ENCODE assay signal across 14 cellular contexts in the genomic region with DNA sequence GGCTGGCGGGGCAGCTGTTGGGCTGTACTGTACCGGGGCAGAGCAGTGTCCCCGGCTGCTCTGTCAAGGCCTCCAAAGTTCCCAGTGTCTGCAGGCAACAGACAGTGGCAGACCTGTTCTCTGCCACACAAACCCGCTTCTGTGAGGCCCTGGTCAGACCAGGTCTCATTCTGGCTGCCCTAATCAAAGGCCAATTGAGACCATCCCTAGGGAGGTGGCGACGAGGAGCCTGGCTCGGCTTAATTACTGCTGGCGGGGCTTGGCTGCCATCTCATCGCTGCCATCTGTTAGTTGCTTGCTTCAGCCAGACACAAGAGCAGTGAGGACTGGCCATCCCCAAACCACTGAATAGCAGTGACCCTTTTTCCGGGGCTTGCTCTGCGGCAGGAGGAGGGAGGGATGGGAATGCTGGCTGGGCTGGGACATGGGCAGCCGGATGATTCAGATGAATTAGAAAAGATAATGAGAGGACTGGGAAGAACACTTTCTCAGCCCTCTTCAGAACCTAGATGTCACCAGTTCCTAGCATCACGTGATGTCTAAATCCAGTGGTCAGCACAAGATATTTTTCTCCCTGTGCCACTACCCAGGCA. TPM values are rescaled to one million over a fixed set of nuclear protein-coding genes. Genes with fewer than 3 reads are reported as not detected.
DNase-seq lines count a peak whose midpoint lies in the region; ATAC-seq and TF ChIP-seq lines count a peak whose summit lies in the region.
"Had no signal": no experiment of that assay in that cellular context is flagged by ENCODE, and none has a peak within 500 bp of the region (broad histone marks: within the 10 kb centered on the region; RNA-seq: fewer than 3 reads in every experiment).

No MANE protein-coding gene starts in this region.

- no peaks in the 10 kb centered on the region for H3K36me3 ChIP-seq in HEK293 (ENCODE audit: control insufficient read depth in 2 of 2, insufficient read depth in 1 of 2, low read length in 2 of 2)
- H3K36me3 ChIP-seq: neutrophil had no signal

- H3K27ac ChIP-seq in HEK293 (ENCODE audit: extremely low read depth, low read depth, low read length): no peak overlapping the region
- H3K27ac ChIP-seq: neutrophil had no signal

- POLR2A ChIA-PET in HEK293 (lab: Yijun Ruan, JAX): interaction anchor here (0.9 kb wide), 1 partner anchor 30 kb away, joined by 4 read pairs; no protein-coding TSS in a partner anchor

- no peak overlapping the region for H3K4me3 ChIP-seq in HEK293 (ENCODE audit: low read depth, low read length)

- ATAC-seq in GM21390 (IDR thresholded peaks at IDR 0.05; ENCODE audit: unreplicated experiment): no peak
- no peak for ATAC-seq in HG02763 (IDR thresholded peaks at IDR 0.05; ENCODE audit: unreplicated experiment)
- ATAC-seq: activated CD4-positive, CD25-positive, alpha-beta regulatory T cell treated with anti-CD3 and anti-CD28 coated beads, Interleukin-2, amount 50 U/mL, for 24 hours had no signal

- no peak for TF ChIP-seq CTCF in HEK293 (tag by site-specific recombination; IDR thresholded peaks at IDR 0.05)

- CTCF ChIA-PET in HEK293 (lab: Yijun Ruan, JAX): interaction anchor here (1.0 to 1.5 kb wide), 2 partner anchors 18 to 59 kb away, joined by 5 read pairs; no protein-coding TSS in a partner anchor

- DNase-seq in A172 (ENCODE audit: low spot score) (peak; percentile 28), anterior cingulate cortex (lab: John Stamatoyannopoulos, UW) (peak in 46 of 58 donors; percentile 2 to 71 (median 28)), iris pigment epithelial cell (ENCODE audit: low read depth) (peak; percentile 58), HuH-7.5 (ENCODE audit: low spot score) (no peak)
- DNase-seq in stimulated activated naive CD4-positive, alpha-beta T cell treated with Interleukin-2 at 50 U/mL for 16 hours (lab: John Stamatoyannopoulos, UW): no peak
- DNase-seq: activated gamma-delta T cell; effector memory CD4-positive, alpha-beta T cell; immature natural killer cell; MM.1S had no signal

- no peaks in the 10 kb centered on the region for H3K4me1 ChIP-seq in HEK293 (ENCODE audit: control insufficient read depth, insufficient read depth, low read length)

- no peaks in the 10 kb centered on the region for H3K9me3 ChIP-seq in HEK293 (ENCODE audit: control insufficient read depth, insufficient read depth, low read depth, low read length)
- H3K9me3 ChIP-seq: neutrophil had no signal

TF ChIP-seq in HEK293, 187 proteins besides CTCF, POLR2A, EP300 and RAD21:
- TF ChIP-seq ZNF449 (tag by site-specific recombination; IDR thresholded peaks at IDR 0.05) (peak; percentile 94), SP3 (tag by site-specific recombination; IDR thresholded peaks at IDR 0.05) (no peak)
TF ChIP-seq in HEK293: peak in this region for 1.

RNA-seq across cellular contexts. Expression of gene ERG28, which starts 24.5 kb away (rescaled TPM):
- 6.1 and 6.4 TPM in 2 replicates for total RNA-seq in A172 (2014; rRNA removed; shearing (Covaris generic))

RNA-seq across cellular contexts. Expression of gene TTLL5, which starts 24.9 kb away (rescaled TPM):
- 10.1 and 16.8 TPM in 2 replicates for total RNA-seq in A172 (2014; rRNA removed; shearing (Covaris generic))

RNA-seq across cellular contexts. Expression of gene FLVCR2, which starts 57.8 kb away (rescaled TPM):
- total RNA-seq in A172 (2014; rRNA removed; shearing (Covaris generic)): 0.59 and 0.65 TPM in 2 replicates

Comparison
In these comparisons a context has a peak if more than half of its experiments do, and no peak if none do; other contexts are left out.
1. DNase-seq: peak in A172 (single experiment), anterior cingulate cortex (46 of 58) and iris pigment epithelial cell (single experiment); none in HuH-7.5 (single experiment) and stimulated activated naive CD4-positive, alpha-beta T cell treated with Interleukin-2 at 50 U/mL for 16 hours (single experiment).